17 cellular contexts compared by ENCODE assay signal in the genomic region with DNA sequence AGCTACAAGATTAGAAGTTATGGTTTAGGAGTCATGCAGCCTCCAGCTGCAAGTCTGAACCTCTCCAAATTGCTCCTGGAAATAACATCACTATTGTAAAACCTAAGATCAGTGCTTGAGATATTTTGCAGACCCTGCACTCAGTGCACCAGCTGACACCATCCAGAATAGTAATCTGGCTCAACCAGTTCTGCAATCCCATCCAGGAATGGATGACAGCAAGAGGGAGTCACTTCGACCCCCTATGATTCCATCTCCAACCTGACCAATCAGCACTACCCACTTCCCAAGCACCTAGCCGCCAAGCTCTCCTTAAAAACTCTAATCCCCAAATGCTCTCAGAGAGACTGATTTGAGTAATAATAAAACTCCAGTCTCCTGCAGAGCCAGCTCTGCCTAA. TPM values are rescaled to one million over a fixed set of nuclear protein-coding genes. Genes with fewer than 3 reads are reported as not detected.
DNase-seq lines count a peak whose midpoint lies in the region; ATAC-seq and TF ChIP-seq lines count a peak whose summit lies in the region.
"Had no signal": no experiment of that assay in that cellular context is flagged by ENCODE, and none has a peak within 500 bp of the region (broad histone marks: within the 10 kb centered on the region; RNA-seq: fewer than 3 reads in every experiment).

No MANE protein-coding gene starts in this region.

- no peak for TF ChIP-seq CTCF in WTC11 (IDR thresholded peaks at IDR 0.05)
- TF ChIP-seq CTCF in lower leg skin (IDR thresholded peaks at IDR 0.05), result no peak

- intact Hi-C loops in lower leg skin (cut with DNase I; ENCODE audit: low total_unique reads), result no loop called here

- DNase-seq in ELF-1 (ENCODE audit: low read depth, low spot score), result peak; percentile 61
- peak; percentile 13 for DNase-seq in H7
- DNase-seq in WTC11 (ENCODE audit: low spot score), result no peak
- peak; percentile 26 for DNase-seq in iPS-NIHi11 (ENCODE audit: low spot score)
- no peak for DNase-seq in NCI-H146 (lab: John Stamatoyannopoulos, UW)
- DNase-seq in HAP-1 (ENCODE audit: low spot score in 2 of 2), result no peak
- no peak for DNase-seq in lower leg skin (ENCODE audit: low spot score in 2 of 2)
- no peak for DNase-seq in left lobe of liver (ENCODE audit: low spot score)
- DNase-seq: BE2C; Caco-2; CD8-positive, alpha-beta memory T cell; DND-41; GF-D8; GOT3 had no signal

- H3K36me3 ChIP-seq in H7 (replicated peaks; ENCODE audit: control insufficient read depth, insufficient read depth, low read length) (no peaks in the 10 kb centered on the region), HAP-1 (replicated peaks) (no peaks in the 10 kb centered on the region)
- H3K36me3 ChIP-seq: BE2C had no signal

- H3K9me3 ChIP-seq in HAP-1, result no peaks in the 10 kb centered on the region
- H3K9me3 ChIP-seq: A549, BE2C, Caco-2 had no signal

- peaks cover 8% of the 10 kb centered on the region for H3K9me3 Mint-ChIP-seq in WTC11
- H3K9me3 Mint-ChIP-seq: CD8-positive, alpha-beta memory T cell; IgD-negative memory B cell had no signal

- WGBS in lower leg skin, 2 donors, result 30 to 31% methylated on average over 2 of the region's 2 CpGs

- H3K27me3 ChIP-seq in H7 (ENCODE audit: control insufficient read depth, insufficient read depth, low read length) (no peaks in the 10 kb centered on the region), HAP-1 (ENCODE audit: low read depth) (peaks cover 10% of the 10 kb centered on the region)
- H3K27me3 ChIP-seq: BE2C had no signal

- H3K27ac Mint-ChIP-seq in WTC11, result peak overlapping the region; percentile 75; the same call in 1 of the 2 replicates
- H3K27ac Mint-ChIP-seq: CD8-positive, alpha-beta memory T cell; IgD-negative memory B cell had no signal

- no peaks in the 10 kb centered on the region for H3K36me3 Mint-ChIP-seq in WTC11
- H3K36me3 Mint-ChIP-seq: CD14-positive monocyte; CD8-positive, alpha-beta memory T cell had no signal

- TF ChIP-seq POLR2A in lower leg skin (IDR thresholded peaks at IDR 0.05), result no peak

- in situ Hi-C loops in HAP-1 (cut with MboI; ENCODE audit: low sequenced_read_pairs), result no loop called here

- ATAC-seq in WTC11 (peak; percentile 68), left lobe of liver (no peak)
- ATAC-seq: A549 had no signal

- CTCF ChIA-PET in WTC11 (lab: Charles Lee), result interaction anchor here (0.7 to 1.9 kb wide), 3 partner anchors 41 to 552 kb away, joined by 3 to 7 read pairs (median 3); no protein-coding TSS in a partner anchor

- peaks cover 46% of the 10 kb centered on the region for H3K4me1 Mint-ChIP-seq in WTC11
- H3K4me1 Mint-ChIP-seq: CD8-positive, alpha-beta memory T cell had no signal

- no peak overlapping the region for H3K4me3 ChIP-seq in H7 (ENCODE audit: insufficient read depth, low read depth, low read length)
- H3K4me3 ChIP-seq in HAP-1, result no peak overlapping the region
- no peak overlapping the region for H3K4me3 ChIP-seq in lower leg skin (ENCODE audit: low read depth, poor library complexity, severe bottlenecking)
- H3K4me3 ChIP-seq: A549 had no signal

- no peaks in the 10 kb centered on the region for H3K27me3 Mint-ChIP-seq in WTC11 (ENCODE audit: low read depth)

- H3K4me1 ChIP-seq in HAP-1, result no peaks in the 10 kb centered on the region
- H3K4me1 ChIP-seq: A549, BE2C, Caco-2 had no signal

- no peak overlapping the region for H3K4me3 Mint-ChIP-seq in WTC11
- H3K4me3 Mint-ChIP-seq: CD14-positive monocyte; CD8-positive, alpha-beta memory T cell; IgD-negative memory B cell had no signal

- POLR2A ChIA-PET in WTC11 (lab: Charles Lee), result no interaction called here

TF ChIP-seq in WTC11, 78 proteins besides CTCF, POLR2A, EP300 and RAD21:
- no peak for TF ChIP-seq TCF7 (CRISPR knock-in tag; IDR thresholded peaks at IDR 0.05; ENCODE audit: low read depth)
- TF ChIP-seq ZNF423 (CRISPR knock-in tag; IDR thresholded peaks at IDR 0.05), result peak; percentile 31; the same call in 1 of the 2 replicates
- TF ChIP-seq, protein P1, sequence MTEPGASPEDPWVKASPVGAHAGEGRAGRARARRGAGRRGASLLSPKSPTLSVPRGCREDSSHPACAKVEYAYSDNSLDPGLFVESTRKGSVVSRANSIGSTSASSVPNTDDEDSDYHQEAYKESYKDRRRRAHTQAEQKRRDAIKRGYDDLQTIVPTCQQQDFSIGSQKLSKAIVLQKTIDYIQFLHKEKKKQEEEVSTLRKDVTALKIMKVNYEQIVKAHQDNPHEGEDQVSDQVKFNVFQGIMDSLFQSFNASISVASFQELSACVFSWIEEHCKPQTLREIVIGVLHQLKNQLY (CRISPR knock-in tag; IDR thresholded peaks at IDR 0.05), result no peak

RNA-seq across cellular contexts. Expression of a gene that starts 37.9 kb away (rescaled TPM):
- 0.10 and 0.18 TPM in 2 replicates for total RNA-seq in H7 (2014; rRNA removed; shearing (Covaris generic))
- total RNA-seq in WTC11 (2021) (0.46 to 0.57 TPM (median 0.50 TPM) in 3 replicates), lower leg skin (1 to 10 TPM in 2 of 4 donors, under 1 TPM in 2; 0.63 to 1.8 (median 1.3) TPM), left lobe of liver (0.13 TPM)

Comparison
In these comparisons a context has a peak if more than half of its experiments do, and no peak if none do; other contexts are left out.
1. DNase-seq: peak in ELF-1 (single experiment), H7 (single experiment) and iPS-NIHi11 (single experiment); none in WTC11 (single experiment), NCI-H146 (single experiment), HAP-1 (0 of 2), lower leg skin (0 of 2) and left lobe of liver (single experiment).